Comparison of ENCODE assay signal across 18 cellular contexts in the genomic region with DNA sequence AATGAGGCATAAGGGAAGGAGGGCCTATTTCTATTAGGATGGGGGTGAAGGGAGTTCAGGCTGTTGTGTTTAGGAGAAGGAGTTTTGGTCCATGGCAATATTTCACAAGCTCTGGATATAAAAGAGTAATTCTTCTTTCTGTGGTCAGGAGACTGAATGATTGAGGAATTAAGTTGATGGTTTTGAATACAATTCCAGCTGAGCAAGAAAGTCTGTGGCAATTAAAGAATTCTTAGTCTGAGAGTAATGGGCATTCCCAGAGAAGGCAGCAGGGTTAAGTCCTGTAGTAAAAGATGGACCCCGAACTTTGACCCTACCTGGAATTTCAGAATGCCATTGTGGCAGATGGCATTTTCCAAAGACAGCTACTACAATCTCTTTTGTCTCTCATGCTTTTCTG.
"Had no signal": no experiment of that assay in that cellular context is flagged by ENCODE, and none has a peak within 500 bp of the region (broad histone marks: within the 10 kb centered on the region; RNA-seq: fewer than 3 reads in every experiment).

No MANE protein-coding gene starts in this region.

- H3K27me3 ChIP-seq: gastrocnemius medialis, right atrium auricular region, spleen, stomach, thyroid gland had no signal

- H3K4me1 ChIP-seq: gastrocnemius medialis, lower lobe of right lung, parathyroid adenoma, right atrium auricular region, spleen, stomach, thyroid gland had no signal

- H3K4me1 Mint-ChIP-seq: natural killer cell had no signal

- H2AFZ ChIP-seq: parathyroid adenoma had no signal

- H3K4me3 ChIP-seq: dorsolateral prefrontal cortex, gastrocnemius medialis, lower lobe of right lung, right atrium auricular region, spleen, stomach, thyroid gland had no signal

- ATAC-seq: gastrocnemius medialis, left ventricle myocardium superior, lower lobe of right lung, natural killer cell, sciatic nerve had no signal

- H3K4me3 Mint-ChIP-seq: natural killer cell, type B pancreatic cell had no signal

- DNase-seq: dorsolateral prefrontal cortex; effector CD4-positive, alpha-beta T cell; foreskin fibroblast; gastrocnemius medialis; head of caudate nucleus; left ventricle myocardium superior; lower lobe of right lung; natural killer cell; spleen; stimulated activated CD4-positive, alpha-beta T cell treated with anti-CD3 and anti-CD28 coated beads, Interleukin-2, amount 100 ng/mL, for 48 hours; stimulated activated naive CD4-positive, alpha-beta T cell; stomach; thyroid gland had no signal

- H3K9me3 ChIP-seq: gastrocnemius medialis, lower lobe of right lung, right atrium auricular region, spleen, stomach, thyroid gland had no signal

- H3K27ac ChIP-seq: dorsolateral prefrontal cortex, gastrocnemius medialis, lower lobe of right lung, parathyroid adenoma, right atrium auricular region, spleen, stomach, thyroid gland had no signal

- H3K9ac ChIP-seq: parathyroid adenoma had no signal

- H3K36me3 Mint-ChIP-seq: natural killer cell, type B pancreatic cell had no signal

- H3K27ac Mint-ChIP-seq: natural killer cell, progenitor cell of endocrine pancreas, type B pancreatic cell had no signal

- H3K9me3 Mint-ChIP-seq: natural killer cell had no signal

- H3K36me3 ChIP-seq: gastrocnemius medialis, lower lobe of right lung, right atrium auricular region, spleen, stomach, thyroid gland had no signal
